Comparison of ENCODE assay signal across 8 cellular contexts in the genomic region with DNA sequence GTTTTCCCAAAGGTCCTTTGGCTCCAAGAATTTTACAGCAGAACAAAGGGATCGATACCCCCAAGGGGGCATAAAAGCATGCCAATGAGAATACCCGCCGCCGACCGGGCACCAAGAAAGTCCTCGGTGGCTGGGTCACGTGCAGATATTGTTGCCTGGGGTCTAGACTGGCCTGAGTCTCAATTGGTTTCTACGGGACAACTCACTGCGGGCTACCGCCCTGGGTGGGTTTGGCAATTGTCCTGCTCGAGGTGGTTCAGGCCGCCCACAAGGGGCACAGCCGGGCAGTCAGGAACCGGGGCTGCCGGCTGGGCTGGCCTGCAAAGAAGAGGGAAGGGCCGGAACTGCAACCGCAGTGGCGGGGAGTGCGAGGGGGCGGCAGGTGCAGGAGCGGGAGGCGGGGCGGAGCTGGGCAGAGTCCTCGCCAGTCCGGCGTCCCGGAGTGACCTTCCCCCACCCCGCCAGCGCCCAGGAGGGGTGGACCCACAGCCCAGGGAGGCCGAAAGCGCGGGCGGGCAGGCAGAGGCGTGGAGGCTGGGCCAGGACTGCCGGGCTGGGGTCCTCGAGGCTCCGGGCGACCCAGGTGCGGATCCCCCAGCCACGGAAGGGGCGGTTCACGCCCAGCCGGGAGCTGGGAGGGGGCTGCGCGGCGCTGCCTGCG. TPM values are rescaled to one million over a fixed set of nuclear protein-coding genes. Genes with fewer than 3 reads are reported as not detected.
A peak's percentile ranks its signal among the peaks of the same experiment; 100 is the strongest.
DNase-seq lines count a peak whose midpoint lies in the region; ATAC-seq lines count a peak whose summit lies in the region.

No MANE protein-coding gene starts in this region.

- peaks cover 2% of the 10 kb centered on the region for H3K36me3 Mint-ChIP-seq in activated naive CD8-positive, alpha-beta T cell treated with anti-CD3 and anti-CD28 coated beads, Interleukin-2, amount 10 ng/mL, durations not matched to agents 7 days and 5 days

- H3K4me3 Mint-ChIP-seq in activated naive CD8-positive, alpha-beta T cell treated with anti-CD3 and anti-CD28 coated beads, Interleukin-2, amount 10 ng/mL, durations not matched to agents 7 days and 5 days, result peak overlapping the region; percentile 73

- H3K4me1 ChIP-seq in NT2/D1 (ENCODE audit: insufficient read depth, insufficient read length), result peaks cover 14% of the 10 kb centered on the region

- POLR2A ChIA-PET in activated naive CD8-positive, alpha-beta T cell treated with anti-CD3 and anti-CD28 coated beads, Interleukin-2, amount 10 ng/mL, durations not matched to agents 7 days and 5 days (lab: Charles Lee), result interaction anchor here (0.5 to 1.5 kb wide), 4 partner anchors 15 to 666 kb away, joined by 3 to 5 read pairs (median 5); no protein-coding TSS in a partner anchor

- H3K27me3 ChIP-seq in NT2/D1 (ENCODE audit: insufficient read depth, insufficient read length), result peaks cover 28% of the 10 kb centered on the region

- intact Hi-C loops in left cardiac atrium (cut with DNase I), result loop anchor here in 1 of 2 donors (5.0 to 10.0 kb wide), 4 partner anchors 161 to 491 kb away; partner anchors contain the start of gene DPT

- ATAC-seq in GM19395 (IDR thresholded peaks at IDR 0.05; ENCODE audit: unreplicated experiment) (peak; percentile 38), HG03439 (IDR thresholded peaks at IDR 0.05; ENCODE audit: unreplicated experiment) (peak; percentile 38), left cardiac atrium (peak; percentile 49 to 58)
- peak; percentile 11 for ATAC-seq in activated naive CD8-positive, alpha-beta T cell treated with anti-CD3 and anti-CD28 coated beads, Interleukin-2, amount 10 ng/mL, durations not matched to agents 7 days and 5 days (ENCODE audit: low read depth)

- H3K27me3 Mint-ChIP-seq in activated naive CD8-positive, alpha-beta T cell treated with anti-CD3 and anti-CD28 coated beads, Interleukin-2, amount 10 ng/mL, durations not matched to agents 7 days and 5 days, result no peaks in the 10 kb centered on the region

- no peak overlapping the region for H3K27ac Mint-ChIP-seq in activated naive CD8-positive, alpha-beta T cell treated with anti-CD3 and anti-CD28 coated beads, Interleukin-2, amount 10 ng/mL, durations not matched to agents 7 days and 5 days

- peaks cover 5% of the 10 kb centered on the region for H3K36me3 ChIP-seq in NT2/D1 (ENCODE audit: insufficient read depth, insufficient read length, low read length)

- peak; percentile 92 for DNase-seq in DMS153 (lab: John Stamatoyannopoulos, UW)
- peak; percentile 36 for DNase-seq in NT2/D1 (ENCODE audit: low read depth, low spot score)
- no peak for DNase-seq in activated naive CD8-positive, alpha-beta T cell treated with anti-CD3 and anti-CD28 coated beads, Interleukin-2, amount 10 ng/mL, durations not matched to agents 7 days and 5 days
- peak; percentile 72 for DNase-seq in left cardiac atrium
- peak; percentile 73 for DNase-seq in pons (ENCODE audit: low spot score)
- DNase-seq in NCI-H1694 (lab: John Stamatoyannopoulos, UW), result no peak

- no peaks in the 10 kb centered on the region for H3K9me3 Mint-ChIP-seq in activated naive CD8-positive, alpha-beta T cell treated with anti-CD3 and anti-CD28 coated beads, Interleukin-2, amount 10 ng/mL, durations not matched to agents 7 days and 5 days

- H3K4me1 Mint-ChIP-seq in activated naive CD8-positive, alpha-beta T cell treated with anti-CD3 and anti-CD28 coated beads, Interleukin-2, amount 10 ng/mL, durations not matched to agents 7 days and 5 days, result peaks cover 34% of the 10 kb centered on the region

- peak overlapping the region; percentile 63 for H3K4me3 ChIP-seq in NT2/D1 (ENCODE audit: insufficient read length, low read depth)

- H3K9me3 ChIP-seq in NT2/D1 (ENCODE audit: insufficient read depth, low read length), result no peaks in the 10 kb centered on the region

- peak overlapping the region; percentile 84 for H3K9ac ChIP-seq in NT2/D1 (ENCODE audit: insufficient read length, low read depth)

RNA-seq across cellular contexts. Expression of gene ATP1B1, which starts 0.9 kb away (rescaled TPM):
- 10 to 100 TPM; 12.2 to 13.3 TPM for total RNA-seq in activated naive CD8-positive, alpha-beta T cell treated with anti-CD3 and anti-CD28 coated beads, Interleukin-2, amount 10 ng/mL, durations not matched to agents 7 days and 5 days
- total RNA-seq in left cardiac atrium, result 100 to 1,000 TPM; 177 to 272 TPM

Comparison
In these comparisons a context has a peak if more than half of its experiments do, and no peak if none do; other contexts are left out.
1. DNase-seq: peak in DMS153 (single experiment), NT2/D1 (single experiment), left cardiac atrium (single experiment) and pons (single experiment); none in activated naive CD8-positive, alpha-beta T cell treated with anti-CD3 and anti-CD28 coated beads, Interleukin-2, amount 10 ng/mL, durations not matched to agents 7 days and 5 days (single experiment) and NCI-H1694 (single experiment).
2. RNA of gene ATP1B1, which starts 0.9 kb away (total RNA-seq): 177 to 272 TPM in left cardiac atrium; 12.2 to 13.3 TPM in activated naive CD8-positive, alpha-beta T cell treated with anti-CD3 and anti-CD28 coated beads, Interleukin-2, amount 10 ng/mL, durations not matched to agents 7 days and 5 days; every median in the first group is over 10 times any median in the second.
3. Peak in every context shown above with its lines, with median percentiles within 50 percentile points of each other: ATAC-seq.